ENCODE assay signal across 19 cellular contexts in the genomic region with DNA sequence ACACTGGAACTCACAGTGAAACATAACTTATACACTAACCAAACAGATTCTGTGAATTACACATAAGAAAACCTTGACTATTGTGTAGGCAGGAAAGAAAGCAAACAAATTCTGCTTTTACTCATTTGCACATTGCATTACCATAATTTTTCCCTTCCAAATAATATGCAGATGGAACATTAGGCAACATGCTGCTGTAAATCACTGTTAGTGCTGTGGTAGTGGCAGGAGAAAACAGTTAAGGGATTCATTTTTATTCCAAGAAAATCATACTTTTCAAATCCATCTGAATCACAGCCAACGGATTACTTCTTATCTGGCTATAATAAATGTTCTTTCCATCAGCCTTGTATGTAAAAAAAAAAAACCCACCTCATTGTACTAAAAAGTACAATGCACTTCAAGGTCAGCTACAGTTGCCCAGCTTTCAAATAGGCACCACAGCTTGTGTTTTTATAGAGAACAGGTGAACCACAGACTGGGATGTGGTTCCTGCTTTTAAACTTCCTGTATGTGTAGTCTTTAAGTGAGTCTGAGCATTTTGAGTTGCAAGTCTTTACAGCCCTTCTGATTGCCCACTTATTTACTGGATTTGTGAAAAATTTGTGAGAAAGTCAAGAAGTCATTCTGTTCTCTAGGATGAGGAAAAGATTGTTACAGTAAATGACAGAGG.
DNase-seq lines count a peak whose midpoint lies in the region; ATAC-seq and TF ChIP-seq lines count a peak whose summit lies in the region.
"Had no signal": no experiment of that assay in that cellular context is flagged by ENCODE, and none has a peak within 500 bp of the region (broad histone marks: within the 10 kb centered on the region; RNA-seq: fewer than 3 reads in every experiment).

No MANE protein-coding gene starts in this region.

- H3K9me3 Mint-ChIP-seq in GM23338: no peaks in the 10 kb centered on the region
- no peaks in the 10 kb centered on the region for H3K9me3 Mint-ChIP-seq in activated naive CD8-positive, alpha-beta T cell treated with anti-CD3 and anti-CD28 coated beads for 36 hours

- no peaks in the 10 kb centered on the region for H4K20me1 ChIP-seq in GM23338 (replicated peaks; ENCODE audit: insufficient read depth)

- no peaks in the 10 kb centered on the region for H3K36me3 Mint-ChIP-seq in GM23338 (ENCODE audit: low read depth)
- H3K36me3 Mint-ChIP-seq in activated naive CD8-positive, alpha-beta T cell treated with anti-CD3 and anti-CD28 coated beads for 36 hours: no peaks in the 10 kb centered on the region
- H3K36me3 Mint-ChIP-seq: CD4-positive, CD25-positive, alpha-beta regulatory T cell had no signal

- H3K4me1 ChIP-seq in adipocyte (ENCODE audit: control insufficient read depth, insufficient read depth, low read length): peaks cover 54% of the 10 kb centered on the region
- no peaks in the 10 kb centered on the region for H3K4me1 ChIP-seq in mucosa of descending colon (ENCODE audit: low read depth)
- no peaks in the 10 kb centered on the region for H3K4me1 ChIP-seq in GM23338 (ENCODE audit: insufficient read depth)
- H3K4me1 ChIP-seq: A549 had no signal

- H3K27ac ChIP-seq in GM23338 (ENCODE audit: low read depth): no peak overlapping the region
- H3K27ac ChIP-seq: A549, HL-60 had no signal

- no peak overlapping the region for H3K27ac Mint-ChIP-seq in GM23338
- H3K27ac Mint-ChIP-seq in activated naive CD8-positive, alpha-beta T cell treated with anti-CD3 and anti-CD28 coated beads for 36 hours: no peak overlapping the region
- H3K27ac Mint-ChIP-seq: CD4-positive, CD25-positive, alpha-beta regulatory T cell had no signal

- H3K9ac ChIP-seq in adipocyte (ENCODE audit: low read length): peak overlapping the region; percentile 1
- H3K9ac ChIP-seq: SK-N-SH had no signal

- TF ChIP-seq CTCF in AG10803 (conservative IDR thresholded peaks at IDR 0.05; ENCODE audit: low read length) (no peak), mucosa of descending colon (IDR thresholded peaks at IDR 0.05) (no peak), GM23338 (conservative IDR thresholded peaks at IDR 0.05; ENCODE audit: low read depth in 2 of 2) (no peak)

- H3K9me3 ChIP-seq in adipocyte (ENCODE audit: control insufficient read depth, low read length) (no peaks in the 10 kb centered on the region), mucosa of descending colon (no peaks in the 10 kb centered on the region)
- H3K9me3 ChIP-seq: A549, MG63, SK-N-SH had no signal

- no peak overlapping the region for H2AFZ ChIP-seq in GM23338

- no peaks in the 10 kb centered on the region for H3F3A ChIP-seq in GM23338 (replicated peaks; ENCODE audit: low read depth)

- no peak overlapping the region for H3K4me3 Mint-ChIP-seq in GM23338
- no peak overlapping the region for H3K4me3 Mint-ChIP-seq in activated naive CD8-positive, alpha-beta T cell treated with anti-CD3 and anti-CD28 coated beads for 36 hours
- H3K4me3 Mint-ChIP-seq: CD4-positive, CD25-positive, alpha-beta regulatory T cell had no signal

- H3K79me2 ChIP-seq in GM23338 (replicated peaks; ENCODE audit: insufficient read depth): no peaks in the 10 kb centered on the region

- intact Hi-C loops in mucosa of descending colon (cut with DNase I, micrococcal nuclease): no loop called here

- H3K9me2 ChIP-seq in GM23338 (ENCODE audit: insufficient read depth): no peaks in the 10 kb centered on the region
- H3K9me2 ChIP-seq: SK-N-SH had no signal

- in situ Hi-C loops in KBM-7 (cut with MboI; ENCODE audit: low pct_unique_long_range_greater_than_20kb, low sequenced_read_pairs): no loop called here

- DNase-seq in AG10803 (ENCODE audit: low read depth) (peak; percentile 71), KBM-7 (peak; percentile 52), adipocyte (ENCODE audit: low read depth) (peak; percentile 65), mucosa of descending colon (no peak), GM23338 (ENCODE audit: low spot score) (no peak)
- DNase-seq in activated CD4-positive, alpha-beta T cell treated with anti-CD3 and anti-CD28 coated beads for 48 hours: no peak
- DNase-seq in activated naive CD8-positive, alpha-beta T cell treated with anti-CD3 and anti-CD28 coated beads for 36 hours: no peak
- DNase-seq: AML-193; CD4-positive, CD25-positive, alpha-beta regulatory T cell; DMS79; KG1; MG63; NCI-H187 treated with DMSO at 0.1 percent for 48 hours; NCI-H510A treated with DMSO at 0.1 percent for 48 hours; SK-N-SH had no signal

- H3K4me3 ChIP-seq in AG10803 (ENCODE audit: low read length) (no peak overlapping the region), adipocyte (ENCODE audit: low read length) (no peak overlapping the region), mucosa of descending colon (no peak overlapping the region), GM23338 (no peak overlapping the region)
- H3K4me3 ChIP-seq: A549, MG63 had no signal

- H3K27me3 ChIP-seq in adipocyte (replicated peaks; ENCODE audit: control insufficient read depth, insufficient read depth, low read length) (no peaks in the 10 kb centered on the region), GM23338 (ENCODE audit: insufficient read depth) (no peaks in the 10 kb centered on the region)
- H3K27me3 ChIP-seq: MG63 had no signal

- no peaks in the 10 kb centered on the region for H3K36me3 ChIP-seq in adipocyte (ENCODE audit: control insufficient read depth, insufficient read depth, low read length, severe bottlenecking)
- H3K36me3 ChIP-seq in mucosa of descending colon (ENCODE audit: low read depth): no peaks in the 10 kb centered on the region
- H3K36me3 ChIP-seq in GM23338 (ENCODE audit: insufficient read depth): no peaks in the 10 kb centered on the region
- H3K36me3 ChIP-seq: MG63 had no signal

- ATAC-seq in mucosa of descending colon (peak; percentile 54), GM18517 (IDR thresholded peaks at IDR 0.05; ENCODE audit: unreplicated experiment) (no peak), GM23338 (no peak)
- ATAC-seq: A549, Right ventricle myocardium inferior had no signal

- H3K27me3 Mint-ChIP-seq in GM23338 (ENCODE audit: insufficient read depth, low read depth, poor library complexity): no peaks in the 10 kb centered on the region
- H3K27me3 Mint-ChIP-seq in activated naive CD8-positive, alpha-beta T cell treated with anti-CD3 and anti-CD28 coated beads for 36 hours: no peaks in the 10 kb centered on the region
- H3K27me3 Mint-ChIP-seq: CD4-positive, CD25-positive, alpha-beta regulatory T cell had no signal

- no peaks in the 10 kb centered on the region for H3K4me1 Mint-ChIP-seq in GM23338
- H3K4me1 Mint-ChIP-seq in activated naive CD8-positive, alpha-beta T cell treated with anti-CD3 and anti-CD28 coated beads for 36 hours: no peaks in the 10 kb centered on the region
- H3K4me1 Mint-ChIP-seq: CD4-positive, CD25-positive, alpha-beta regulatory T cell had no signal

- H3K4me2 ChIP-seq in GM23338: no peak overlapping the region
- H3K4me2 ChIP-seq: A549, SK-N-SH had no signal

TF ChIP-seq in GM23338, 12 proteins besides CTCF, POLR2A, EP300 and RAD21:
- TF ChIP-seq NANOG (IDR thresholded peaks at IDR 0.05; ENCODE audit: borderline replicate concordance): no peak
- TF ChIP-seq, protein P1, sequence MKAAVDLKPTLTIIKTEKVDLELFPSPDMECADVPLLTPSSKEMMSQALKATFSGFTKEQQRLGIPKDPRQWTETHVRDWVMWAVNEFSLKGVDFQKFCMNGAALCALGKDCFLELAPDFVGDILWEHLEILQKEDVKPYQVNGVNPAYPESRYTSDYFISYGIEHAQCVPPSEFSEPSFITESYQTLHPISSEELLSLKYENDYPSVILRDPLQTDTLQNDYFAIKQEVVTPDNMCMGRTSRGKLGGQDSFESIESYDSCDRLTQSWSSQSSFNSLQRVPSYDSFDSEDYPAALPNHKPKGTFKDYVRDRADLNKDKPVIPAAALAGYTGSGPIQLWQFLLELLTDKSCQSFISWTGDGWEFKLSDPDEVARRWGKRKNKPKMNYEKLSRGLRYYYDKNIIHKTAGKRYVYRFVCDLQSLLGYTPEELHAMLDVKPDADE (IDR thresholded peaks at IDR 0.05): no peak
- TF ChIP-seq EZH2phosphoT487 (IDR thresholded peaks at IDR 0.05; ENCODE audit: unreplicated experiment): no peak
- TF ChIP-seq CREB1 (CRISPR knock-in tag; IDR thresholded peaks at IDR 0.05; ENCODE audit: low read depth): no peak
- no peak for TF ChIP-seq JUNB (IDR thresholded peaks at IDR 0.05; ENCODE audit: unreplicated experiment)
- TF ChIP-seq EZH2 (IDR thresholded peaks at IDR 0.05; ENCODE audit: low read depth, unreplicated experiment): no peak

Comparison
In these comparisons a context has a peak if more than half of its experiments do, and no peak if none do; other contexts are left out.
1. DNase-seq: peak in AG10803 (single experiment), KBM-7 (single experiment) and adipocyte (single experiment); none in mucosa of descending colon (0 of 3), activated CD4-positive, alpha-beta T cell treated with anti-CD3 and anti-CD28 coated beads for 48 hours (single experiment), GM23338 (single experiment) and activated naive CD8-positive, alpha-beta T cell treated with anti-CD3 and anti-CD28 coated beads for 36 hours (single experiment).